9 cellular contexts compared by ENCODE assay signal in the genomic region with DNA sequence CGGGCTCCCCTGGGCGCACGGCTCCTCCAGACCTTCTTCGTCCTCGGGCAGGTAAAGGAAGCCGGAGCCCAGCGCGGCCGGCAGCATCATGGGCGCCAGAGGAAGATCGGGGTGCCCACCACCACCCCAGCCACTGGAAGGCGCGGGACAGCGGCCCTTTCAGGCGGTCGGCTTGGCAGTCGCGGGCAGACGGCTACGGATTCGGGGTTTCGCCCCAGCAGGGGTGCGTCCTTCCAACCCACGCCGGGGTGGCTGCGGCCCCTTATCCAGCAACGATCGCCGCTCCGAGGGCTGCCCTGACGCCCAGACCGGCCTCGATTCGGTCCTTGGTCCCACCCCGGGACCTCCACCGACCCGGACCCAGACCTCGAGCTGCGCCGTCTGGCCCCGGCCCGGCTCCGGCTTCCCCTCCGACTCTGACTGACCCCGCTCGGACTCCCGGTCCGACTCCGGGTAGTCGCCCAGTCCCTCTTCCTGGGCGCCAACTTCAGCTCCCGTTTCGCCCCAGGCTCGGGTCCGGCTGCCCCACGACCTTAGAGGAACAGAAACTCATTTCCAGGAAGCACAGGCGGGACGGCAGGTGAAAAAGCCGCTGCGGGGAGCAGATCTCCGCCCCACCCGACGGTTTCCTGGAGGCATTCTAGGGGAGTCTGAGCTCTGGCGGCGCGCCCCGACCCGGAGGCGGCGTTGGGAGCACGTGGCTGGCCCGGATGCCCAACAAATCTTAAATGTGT. TPM values are rescaled to one million over a fixed set of nuclear protein-coding genes. Genes with fewer than 3 reads are reported as not detected.
DNase-seq lines count a peak whose midpoint lies in the region; TF ChIP-seq lines count a peak whose summit lies in the region.
"Had no signal": no experiment of that assay in that cellular context is flagged by ENCODE, and none has a peak within 500 bp of the region (broad histone marks: within the 10 kb centered on the region; RNA-seq: fewer than 3 reads in every experiment).

No MANE protein-coding gene starts in this region.

- no peaks in the 10 kb centered on the region for H3K36me3 ChIP-seq in BJ (ENCODE audit: control insufficient read depth, insufficient read depth, low read length)

- DNase-seq in BJ (ENCODE audit: low read depth) (no peak), epithelial cell of proximal tubule (ENCODE audit: low read depth) (no peak), retina (peak; percentile 17), NCI-H526 treated with DMSO at 0.1 percent for 48 hours (lab: John Stamatoyannopoulos, UW) (no peak), epidermal melanocyte (ENCODE audit: insufficient read length, low spot score) (no peak), NCI-H1417 (lab: John Stamatoyannopoulos, UW) (no peak), endothelial cell (ENCODE audit: low spot score) (no peak)
- DNase-seq in activated CD4-positive, alpha-beta T cell treated with anti-CD3 and anti-CD28 coated beads, Interleukin-2, amount 50 U/mL, for 24 hours (ENCODE audit: low read depth in 1 of 2, low spot score in 1 of 2), result peak; percentile 4 to 7
- DNase-seq: DND-41 had no signal

- no peaks in the 10 kb centered on the region for H3K36me3 Mint-ChIP-seq in endothelial cell (ENCODE audit: low read depth, unreplicated experiment)

- no peaks in the 10 kb centered on the region for H3K9me3 Mint-ChIP-seq in endothelial cell (ENCODE audit: unreplicated experiment)

- no peak overlapping the region for H3K4me3 Mint-ChIP-seq in endothelial cell (ENCODE audit: unreplicated experiment)

- no peak overlapping the region for H3K27ac Mint-ChIP-seq in endothelial cell (ENCODE audit: unreplicated experiment)

- POLR2A ChIA-PET in BJ (lab: Charles Lee), result interaction anchor here (0.6 kb wide), 1 partner anchor 59 kb away, joined by 34 read pairs; no protein-coding TSS in a partner anchor

- CTCF ChIA-PET in BJ (lab: Yijun Ruan, JAX), result interaction anchor here (0.5 to 1.5 kb wide), 5 partner anchors 103 to 1808 kb away, joined by 3 to 11 read pairs (median 3); no protein-coding TSS in a partner anchor

- H3K27me3 Mint-ChIP-seq in endothelial cell (ENCODE audit: unreplicated experiment), result no peaks in the 10 kb centered on the region

- peaks cover 8% of the 10 kb centered on the region for H3K27me3 ChIP-seq in BJ (ENCODE audit: control insufficient read depth, insufficient read depth, low read length)

- peak overlapping the region; percentile 15 for H3K4me3 ChIP-seq in BJ (ENCODE audit: low read depth, low read length)
- H3K4me3 ChIP-seq in epithelial cell of proximal tubule (ENCODE audit: low read depth, low read length), result peak overlapping the region; percentile 49

- H3K4me1 Mint-ChIP-seq in endothelial cell (ENCODE audit: unreplicated experiment), result no peaks in the 10 kb centered on the region

- TF ChIP-seq CTCF in BJ (IDR thresholded peaks at IDR 0.05; ENCODE audit: insufficient read depth, low read depth, low read length), result no peak
- no peak for TF ChIP-seq CTCF in epithelial cell of proximal tubule (conservative IDR thresholded peaks at IDR 0.05; ENCODE audit: low read depth, low read length)
- no peak for TF ChIP-seq CTCF in endothelial cell (IDR thresholded peaks at IDR 0.05; ENCODE audit: unreplicated experiment)

RNA-seq across cellular contexts. Expression of a gene that starts 30.2 kb away (rescaled TPM):
- 35.8 and 106 TPM in 2 replicates for polyA plus RNA-seq in BJ (2011; rRNA removed)
- 9.8 and 10.4 TPM in 2 replicates for polyA minus RNA-seq in BJ (2011; rRNA and poly(A)+ RNA removed)
- 101 and 110 TPM in 2 replicates for total RNA-seq in epithelial cell of proximal tubule
- total RNA-seq in endothelial cell (ENCODE audit: unreplicated experiment), result 109 TPM

RNA-seq across cellular contexts. Expression of a gene that starts 34.8 kb away (rescaled TPM):
- polyA plus RNA-seq in BJ (2011; rRNA removed), result 2.1 and 3.8 TPM in 2 replicates
- 2.6 and 3.3 TPM in 2 replicates for polyA minus RNA-seq in BJ (2011; rRNA and poly(A)+ RNA removed)
- total RNA-seq in epithelial cell of proximal tubule (19.1 and 28.1 TPM in 2 replicates), endothelial cell (ENCODE audit: unreplicated experiment) (22.1 TPM)

RNA-seq across cellular contexts. Expression of a gene that starts 56.3 kb away (rescaled TPM):
- 17.3 and 30.3 TPM in 2 replicates for polyA plus RNA-seq in BJ (2011; rRNA removed)
- polyA minus RNA-seq in BJ (2011; rRNA and poly(A)+ RNA removed), result 9.5 and 12.7 TPM in 2 replicates
- 76.0 and 90.0 TPM in 2 replicates for total RNA-seq in epithelial cell of proximal tubule
- 36.8 TPM for total RNA-seq in endothelial cell (ENCODE audit: unreplicated experiment)

RNA-seq across cellular contexts. Expression of a gene that starts 58.8 kb away (rescaled TPM):
- polyA plus RNA-seq in BJ (2011; rRNA removed), result 7.5 and 16.2 TPM in 2 replicates
- polyA minus RNA-seq in BJ (2011; rRNA and poly(A)+ RNA removed), result 17.3 and 20.0 TPM in 2 replicates
- total RNA-seq in epithelial cell of proximal tubule (10.7 and 12.8 TPM in 2 replicates), endothelial cell (ENCODE audit: unreplicated experiment) (23.4 TPM)

Comparison
In these comparisons a context has a peak if more than half of its experiments do, and no peak if none do; other contexts are left out.
1. DNase-seq: peak in activated CD4-positive, alpha-beta T cell treated with anti-CD3 and anti-CD28 coated beads, Interleukin-2, amount 50 U/mL, for 24 hours (2 of 2) and retina (single experiment); none in BJ (single experiment), epithelial cell of proximal tubule (single experiment), NCI-H526 treated with DMSO at 0.1 percent for 48 hours (single experiment), epidermal melanocyte (single experiment), NCI-H1417 (0 of 3) and endothelial cell (single experiment).